ENCODE assay signal across 17 cellular contexts in genomic region chr3:57893668-57894067, GRCh38.
A peak's percentile ranks its signal among the peaks of the same experiment; 100 is the strongest.
DNase-seq lines count a peak whose midpoint lies in the region; ATAC-seq and TF ChIP-seq lines count a peak whose summit lies in the region.
"Had no signal": no experiment of that assay in that cellular context is flagged by ENCODE, and none has a peak within 500 bp of the region (broad histone marks: within the 10 kb centered on the region; RNA-seq: fewer than 3 reads in every experiment).

No MANE protein-coding gene starts in this region.

- no peak overlapping the region for H3K4me3 ChIP-seq in coronary artery
- peak overlapping the region in 1 of 2 donors; percentile 46 for H3K4me3 ChIP-seq in right atrium auricular region
- no peak overlapping the region for H3K4me3 ChIP-seq in gastrocnemius medialis
- peak overlapping the region in 2 of 4 donors; percentile 7 to 24 for H3K4me3 ChIP-seq in transverse colon
- H3K4me3 ChIP-seq: HAP-1 had no signal

- 73 to 83% methylated on average over 3 of the region's 3 CpGs for WGBS in transverse colon (ENCODE audit: low coverage in 1 of 2), 2 donors

- TF ChIP-seq CTCF in coronary artery (IDR thresholded peaks at IDR 0.05) = no peak
- no peak for TF ChIP-seq CTCF in right atrium auricular region (IDR thresholded peaks at IDR 0.05)
- TF ChIP-seq CTCF in gastrocnemius medialis (IDR thresholded peaks at IDR 0.05 in 4 of 5, conservative IDR thresholded peaks at IDR 0.05 in 1 of 5) = no peak
- no peak for TF ChIP-seq CTCF in transverse colon (IDR thresholded peaks at IDR 0.05)

- TF ChIP-seq EP300 in transverse colon (IDR thresholded peaks at IDR 0.05; ENCODE audit: low read depth) = no peak

- H3K9me3 ChIP-seq in right atrium auricular region (no peaks in the 10 kb centered on the region), gastrocnemius medialis (no peaks in the 10 kb centered on the region), transverse colon (no peaks in the 10 kb centered on the region)
- H3K9me3 ChIP-seq: HAP-1 had no signal

- in situ Hi-C loops in gastrocnemius medialis (cut with MboI; ENCODE audit: low sequenced_read_pairs in 4 of 4) (no loop called here), transverse colon (cut with MboI; ENCODE audit: low pct_ligation_motif_present in 1 of 4, low pct_unique_long_range_greater_than_20kb in 1 of 4, low sequenced_read_pairs in 3 of 4) (no loop called here)

- TF ChIP-seq POLR2A in gastrocnemius medialis (IDR thresholded peaks at IDR 0.05) (no peak), transverse colon (IDR thresholded peaks at IDR 0.05) (no peak)

- H3K36me3 ChIP-seq in right atrium auricular region (peaks cover 32% of the 10 kb centered on the region), gastrocnemius medialis (peaks cover 0 to 13% of the 10 kb centered on the region in 2 donors), transverse colon (no peaks in the 10 kb centered on the region)
- H3K36me3 ChIP-seq: HAP-1 had no signal

- peaks cover 0 to 5% of the 10 kb centered on the region in 2 donors for H3K4me1 ChIP-seq in right atrium auricular region
- H3K4me1 ChIP-seq in gastrocnemius medialis = peaks cover 48 to 54% of the 10 kb centered on the region in 2 donors
- peaks cover 0 to 18% (median 4%) of the 10 kb centered on the region in 4 donors for H3K4me1 ChIP-seq in transverse colon

- H3K27ac ChIP-seq in coronary artery (peak overlapping the region; percentile 78 to 80), right atrium auricular region (peak overlapping the region; percentile 74 to 77), gastrocnemius medialis (peak overlapping the region; percentile 81 to 88 (median 86)), transverse colon (peak overlapping the region; percentile 66 to 84 (median 80))
- H3K27ac ChIP-seq: C4-2B, HL-60 had no signal

- H3K27me3 ChIP-seq in right atrium auricular region (no peaks in the 10 kb centered on the region), gastrocnemius medialis (no peaks in the 10 kb centered on the region), transverse colon (no peaks in the 10 kb centered on the region)

- no peak for ATAC-seq in gastrocnemius medialis

- no peak for DNase-seq in coronary artery (ENCODE audit: low spot score)
- DNase-seq in right atrium auricular region (ENCODE audit: low spot score) = no peak
- no peak for DNase-seq in gastrocnemius medialis
- no peak for DNase-seq in transverse colon
- DNase-seq in activated naive CD4-positive, alpha-beta T cell treated with anti-CD3 and anti-CD28 coated beads, Interleukin-2, amount 50 U/mL, for 16 hours = no peak
- DNase-seq in HUDEP-2 (lab: John Stamatoyannopoulos, UW; ENCODE audit: unreplicated experiment in 76 of 76) = no peak
- no peak for DNase-seq in Kasumi-1 (lab: John Stamatoyannopoulos, UW)
- DNase-seq: ACHN, IMR-90, NCI-H1436, NCI-H1930, NCI-H345, NCI-H524 treated with DMSO at 0.1 percent for 48 hours, SIG-M5 had no signal

- intact Hi-C loops in gastrocnemius medialis (cut with DNase I; ENCODE audit: low total_unique reads) (loop anchor here (5.0 kb wide), 1 partner anchor 196 kb away; no protein-coding TSS in a partner anchor), transverse colon (cut with DNase I; ENCODE audit: low total_unique reads) (no loop called here)
